ENCODE assay signal across 16 cellular contexts in the genomic region with DNA sequence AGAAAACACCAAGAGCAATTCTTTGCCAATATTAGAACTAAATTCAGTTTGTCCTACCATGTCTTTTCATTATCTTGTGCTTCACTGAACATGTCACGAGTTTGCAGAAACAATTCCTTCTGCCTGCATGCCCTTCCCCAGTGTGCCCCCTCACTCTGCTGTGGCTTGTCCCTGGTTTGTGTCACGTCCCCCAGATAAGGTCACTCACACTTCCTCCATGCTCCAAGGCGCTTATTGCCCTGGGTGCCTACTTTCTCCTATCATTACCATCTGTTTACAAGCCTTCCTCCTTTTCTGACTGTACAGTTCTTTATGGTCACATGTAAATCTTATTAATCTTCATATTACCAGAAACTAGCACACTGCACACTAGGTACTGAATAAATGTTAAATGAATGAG.
"Had no signal": no experiment of that assay in that cellular context is flagged by ENCODE, and none has a peak within 500 bp of the region (broad histone marks: within the 10 kb centered on the region; RNA-seq: fewer than 3 reads in every experiment).

No MANE protein-coding gene starts in this region.

- H3K36me3 ChIP-seq: left lung, lower lobe of right lung, neutrophil, right atrium auricular region had no signal

- H3K4me1 ChIP-seq: foreskin keratinocyte, left lung, lower lobe of right lung, right atrium auricular region had no signal

- H3K4me3 ChIP-seq: coronary artery, hepatocyte, left lung, lower lobe of right lung, right atrium auricular region had no signal

- H3K4me2 ChIP-seq: hepatocyte had no signal

- DNase-seq: effector CD4-positive, alpha-beta T cell; endodermal cell; erythroblast; foreskin keratinocyte; head of caudate nucleus; left lung; lower lobe of right lung; naive thymus-derived CD4-positive, alpha-beta T cell; small intestine; stimulated activated CD4-positive, alpha-beta T cell treated with anti-CD3 and anti-CD28 coated beads, Interleukin-2, amount 100 ng/mL, for 48 hours; stimulated activated naive CD4-positive, alpha-beta T cell treated with Interleukin-2 at 50 U/mL for 16 hours; trophoblast cell had no signal

- H2AFZ ChIP-seq: hepatocyte had no signal

- H3K27me3 ChIP-seq: foreskin keratinocyte, hepatocyte, left lung, neutrophil, right atrium auricular region had no signal

- H3K27ac ChIP-seq: coronary artery, foreskin keratinocyte, hepatocyte, left lung, lower lobe of right lung, neutrophil, right atrium auricular region had no signal

- H3K9me3 ChIP-seq: left lung, lower lobe of right lung, neutrophil, right atrium auricular region had no signal
